In genomic region chr14:100108042-100108825, GRCh38 we compare ENCODE assay signal across 9 cellular contexts. TPM values are rescaled to one million over a fixed set of nuclear protein-coding genes. Genes with fewer than 3 reads are reported as not detected.
DNase-seq lines count a peak whose midpoint lies in the region; ATAC-seq, FAIRE-seq and TF ChIP-seq lines count a peak whose summit lies in the region.
"Had no signal": no experiment of that assay in that cellular context is flagged by ENCODE, and none has a peak within 500 bp of the region (broad histone marks: within the 10 kb centered on the region; RNA-seq: fewer than 3 reads in every experiment).

No MANE protein-coding gene starts in this region.

- peaks cover 65% of the 10 kb centered on the region for H3K4me1 ChIP-seq in CD4-positive, CD25-positive, alpha-beta regulatory T cell (ENCODE audit: control insufficient read depth, insufficient read depth, low read length, poor library complexity, severe bottlenecking)
- H3K4me1 ChIP-seq in OCI-LY7 (ENCODE audit: insufficient read depth, low read length, poor library complexity, severe bottlenecking) (peaks cover 8% of the 10 kb centered on the region), esophagus squamous epithelium (peaks cover 20 to 59% (median 54%) of the 10 kb centered on the region in 3 donors)

- DNase-seq in CD4-positive, CD25-positive, alpha-beta regulatory T cell = peak; percentile 76 to 85 (median 83)
- DNase-seq in HTR-8/SVneo (ENCODE audit: insufficient read length, low spot score) (peak; percentile 86), OCI-LY7 (ENCODE audit: low spot score) (peak; percentile 73), esophagus squamous epithelium (lab: John Stamatoyannopoulos, UW) (peak; percentile 25), nephron progenitor cell (peak; percentile 94)
- DNase-seq in activated T-cell treated with anti-CD3 and anti-CD28 coated beads, Interleukin-2, amount 50 U/mL, for 24 hours = peak; percentile 92
- DNase-seq in stimulated activated naive CD8-positive, alpha-beta T cell treated with anti-CD3 and anti-CD28 coated beads, Interleukin-15, amount 100 ng/mL, for 72 hours = peak; percentile 85 to 88

- peak; percentile 89 for TF ChIP-seq CTCF in OCI-LY7 (conservative IDR thresholded peaks at IDR 0.05; ENCODE audit: low read length)
- TF ChIP-seq CTCF in esophagus squamous epithelium (IDR thresholded peaks at IDR 0.05) = peak; percentile 57 to 93 (median 86)
- TF ChIP-seq CTCF in nephron progenitor cell (IDR thresholded peaks at IDR 0.05) = peak; percentile 92

- H3K79me2 ChIP-seq in OCI-LY7 (ENCODE audit: insufficient read depth, low read depth, low read length) = no peaks in the 10 kb centered on the region

- H3K27ac ChIP-seq in CD4-positive, CD25-positive, alpha-beta regulatory T cell (ENCODE audit: insufficient read depth, low read length, poor library complexity, severe bottlenecking) = peak overlapping the region; percentile 79
- no peak overlapping the region for H3K27ac ChIP-seq in OCI-LY7 (ENCODE audit: low read depth, low read length, poor library complexity, severe bottlenecking)
- H3K27ac ChIP-seq in esophagus squamous epithelium = peak overlapping the region; percentile 1 to 70 (median 29)

- CTCF ChIA-PET in OCI-LY7 (lab: Charles Lee; ENCODE audit: unreplicated experiment) = interaction anchor here (0.6 to 0.7 kb wide), 3 partner anchors 10 to 224 kb away, joined by 3 to 4 read pairs (median 3); no protein-coding TSS in a partner anchor

- no peaks in the 10 kb centered on the region for H3K27me3 Mint-ChIP-seq in CD4-positive, CD25-positive, alpha-beta regulatory T cell
- no peaks in the 10 kb centered on the region for H3K27me3 Mint-ChIP-seq in activated T-cell treated with anti-CD3 and anti-CD28 coated beads, Interleukin-2, amount 50 U/mL, for 24 hours
- H3K27me3 Mint-ChIP-seq in nephron progenitor cell (ENCODE audit: low read depth, poor library complexity) = peaks cover 4% of the 10 kb centered on the region
- H3K27me3 Mint-ChIP-seq in stimulated activated naive CD8-positive, alpha-beta T cell treated with anti-CD3 and anti-CD28 coated beads, Interleukin-15, amount 100 ng/mL, for 72 hours = no peaks in the 10 kb centered on the region

- H3K36me3 ChIP-seq in CD4-positive, CD25-positive, alpha-beta regulatory T cell (ENCODE audit: control insufficient read depth, insufficient read depth, low read length) = peaks cover 92% of the 10 kb centered on the region
- H3K36me3 ChIP-seq in OCI-LY7 (ENCODE audit: insufficient read depth, low read length) (peaks cover 79% of the 10 kb centered on the region), esophagus squamous epithelium (peaks cover 0 to 16% (median 0%) of the 10 kb centered on the region in 3 donors)

- H3K9me3 ChIP-seq in CD4-positive, CD25-positive, alpha-beta regulatory T cell (ENCODE audit: control insufficient read depth in 2 of 2, low read length in 2 of 2) = no peaks in the 10 kb centered on the region
- H3K9me3 ChIP-seq in OCI-LY7 (ENCODE audit: low read length) = no peaks in the 10 kb centered on the region
- no peaks in the 10 kb centered on the region for H3K9me3 ChIP-seq in esophagus squamous epithelium

- no peak overlapping the region for H2AFZ ChIP-seq in OCI-LY7 (ENCODE audit: low read length)

- ATAC-seq in CD4-positive, CD25-positive, alpha-beta regulatory T cell (ENCODE audit: low read depth in 2 of 2) = peak; percentile 71 to 73
- peak; percentile 88 for ATAC-seq in GM19463 (IDR thresholded peaks at IDR 0.05; ENCODE audit: unreplicated experiment)
- ATAC-seq in stimulated activated naive CD8-positive, alpha-beta T cell treated with anti-CD3 and anti-CD28 coated beads, Interleukin-15, amount 100 ng/mL, for 72 hours = peak; percentile 81

- no peaks in the 10 kb centered on the region for H3K9me2 ChIP-seq in OCI-LY7 (ENCODE audit: insufficient read depth, low read length)

- H3K4me3 Mint-ChIP-seq in CD4-positive, CD25-positive, alpha-beta regulatory T cell = peak overlapping the region; percentile 12 to 66 (median 44)
- H3K4me3 Mint-ChIP-seq in activated T-cell treated with anti-CD3 and anti-CD28 coated beads, Interleukin-2, amount 50 U/mL, for 24 hours = no peak overlapping the region
- H3K4me3 Mint-ChIP-seq in nephron progenitor cell = no peak overlapping the region
- peak overlapping the region; percentile 49 to 61 for H3K4me3 Mint-ChIP-seq in stimulated activated naive CD8-positive, alpha-beta T cell treated with anti-CD3 and anti-CD28 coated beads, Interleukin-15, amount 100 ng/mL, for 72 hours

- 31 to 33% methylated on average over 10 to 11 of the region's 13 CpGs for WGBS in esophagus squamous epithelium, 2 donors

- no peaks in the 10 kb centered on the region for H4K20me1 ChIP-seq in OCI-LY7 (ENCODE audit: insufficient read depth, low read length)

- BruUV-seq in OCI-LY7 (replicated peaks; lab: Mats Ljungman, UMichigan) = no TSS peak

- H3K27me3 ChIP-seq in CD4-positive, CD25-positive, alpha-beta regulatory T cell (ENCODE audit: control insufficient read depth, insufficient read depth, low read length) = no peaks in the 10 kb centered on the region
- no peaks in the 10 kb centered on the region for H3K27me3 ChIP-seq in esophagus squamous epithelium

- peaks cover 52% of the 10 kb centered on the region for H3K36me3 Mint-ChIP-seq in CD4-positive, CD25-positive, alpha-beta regulatory T cell
- H3K36me3 Mint-ChIP-seq in activated T-cell treated with anti-CD3 and anti-CD28 coated beads, Interleukin-2, amount 50 U/mL, for 24 hours (ENCODE audit: low read depth) = peaks cover 90% of the 10 kb centered on the region
- peaks cover 4% of the 10 kb centered on the region for H3K36me3 Mint-ChIP-seq in nephron progenitor cell (ENCODE audit: low read depth)

- no peak for TF ChIP-seq POLR2A in esophagus squamous epithelium (IDR thresholded peaks at IDR 0.05)

- H3K27ac Mint-ChIP-seq in CD4-positive, CD25-positive, alpha-beta regulatory T cell = peak overlapping the region; percentile 88 to 99 (median 97)
- H3K27ac Mint-ChIP-seq in activated T-cell treated with anti-CD3 and anti-CD28 coated beads, Interleukin-2, amount 50 U/mL, for 24 hours = peak overlapping the region; percentile 93
- peak overlapping the region; percentile 50 for H3K27ac Mint-ChIP-seq in nephron progenitor cell
- peak overlapping the region; percentile 93 to 97 for H3K27ac Mint-ChIP-seq in stimulated activated naive CD8-positive, alpha-beta T cell treated with anti-CD3 and anti-CD28 coated beads, Interleukin-15, amount 100 ng/mL, for 72 hours

- FAIRE-seq in HTR-8/SVneo (lab: Jason Lieb, UNC) = peak; percentile 46
- FAIRE-seq: TTC549 had no signal

- peaks cover 34 to 89% (median 64%) of the 10 kb centered on the region in 4 donors for H3K4me1 Mint-ChIP-seq in CD4-positive, CD25-positive, alpha-beta regulatory T cell
- peaks cover 80% of the 10 kb centered on the region for H3K4me1 Mint-ChIP-seq in activated T-cell treated with anti-CD3 and anti-CD28 coated beads, Interleukin-2, amount 50 U/mL, for 24 hours (ENCODE audit: low read depth)
- H3K4me1 Mint-ChIP-seq in nephron progenitor cell = peaks cover 54% of the 10 kb centered on the region
- peaks cover 89% of the 10 kb centered on the region for H3K4me1 Mint-ChIP-seq in stimulated activated naive CD8-positive, alpha-beta T cell treated with anti-CD3 and anti-CD28 coated beads, Interleukin-15, amount 100 ng/mL, for 72 hours

- intact Hi-C loops in OCI-LY7 (cut with micrococcal nuclease; ENCODE audit: unreplicated experiment) = loop anchor here (1.0 to 2.0 kb wide), 4 partner anchors 43 to 126 kb away; partner anchors contain the start of gene EVL
- intact Hi-C loops in esophagus squamous epithelium (cut with DNase I) = loop anchor here (5.0 to 10.0 kb wide), 2 partner anchors 53 to 126 kb away; no protein-coding TSS in a partner anchor

- no peak overlapping the region for H3K4me2 ChIP-seq in OCI-LY7 (ENCODE audit: low read length)

- POLR2A ChIA-PET in OCI-LY7 (lab: Charles Lee) = interaction anchor here (0.7 to 2.0 kb wide), 3 partner anchors 18 to 43 kb away, joined by 3 to 5 read pairs (median 4); partner anchors contain the start of gene EVL

- H3K9me3 Mint-ChIP-seq in CD4-positive, CD25-positive, alpha-beta regulatory T cell = no peaks in the 10 kb centered on the region
- H3K9me3 Mint-ChIP-seq in activated T-cell treated with anti-CD3 and anti-CD28 coated beads, Interleukin-2, amount 50 U/mL, for 24 hours = no peaks in the 10 kb centered on the region
- H3K9me3 Mint-ChIP-seq in nephron progenitor cell = no peaks in the 10 kb centered on the region
- no peaks in the 10 kb centered on the region for H3K9me3 Mint-ChIP-seq in stimulated activated naive CD8-positive, alpha-beta T cell treated with anti-CD3 and anti-CD28 coated beads, Interleukin-15, amount 100 ng/mL, for 72 hours

- H3K4me3 ChIP-seq in CD4-positive, CD25-positive, alpha-beta regulatory T cell (ENCODE audit: low read depth, low read length) = no peak overlapping the region
- H3K4me3 ChIP-seq in OCI-LY7 (ENCODE audit: low read depth, low read length, poor library complexity, severe bottlenecking) (no peak overlapping the region), esophagus squamous epithelium (no peak overlapping the region)

RNA-seq across cellular contexts. Expression of gene EVL, which starts 43.0 kb away (rescaled TPM):
- total RNA-seq in CD4-positive, CD25-positive, alpha-beta regulatory T cell = 1,219 TPM
- 100 to 1,000 TPM; 118 to 141 (median 136) TPM for polyA plus RNA-seq in CD4-positive, CD25-positive, alpha-beta regulatory T cell
- total RNA-seq in OCI-LY7 (2014; rRNA removed; shearing (Covaris generic)) = 154 and 206 TPM in 2 replicates
- total RNA-seq in OCI-LY7 (2022) (298 and 324 TPM in 2 replicates), esophagus squamous epithelium (10 to 100 TPM; 20.0 to 61.2 (median 25.8) TPM)

RNA-seq across cellular contexts. Expression of gene DEGS2, which starts 51.2 kb away (rescaled TPM):
- not detected for total RNA-seq in CD4-positive, CD25-positive, alpha-beta regulatory T cell
- under 1 TPM; 0.09 to 0.35 (median 0.17) TPM for polyA plus RNA-seq in CD4-positive, CD25-positive, alpha-beta regulatory T cell
- 2.0 and 8.3 TPM in 2 replicates for total RNA-seq in OCI-LY7 (2014; rRNA removed; shearing (Covaris generic))
- 12.2 and 14.6 TPM in 2 replicates for total RNA-seq in OCI-LY7 (2022)
- 100 to 1,000 TPM in 1 of 4 donors, 10 to 100 TPM in 3; 23.8 to 116 (median 27.3) TPM for total RNA-seq in esophagus squamous epithelium

Comparison
In these comparisons a context has a peak if more than half of its experiments do, and no peak if none do; other contexts are left out.
1. DNase-seq: peak in every context shown above with its lines; median percentile 94 in nephron progenitor cell; 92 in activated T-cell treated with anti-CD3 and anti-CD28 coated beads, Interleukin-2, amount 50 U/mL, for 24 hours; 86 in stimulated activated naive CD8-positive, alpha-beta T cell treated with anti-CD3 and anti-CD28 coated beads, Interleukin-15, amount 100 ng/mL, for 72 hours; 86 in HTR-8/SVneo; 83 in CD4-positive, CD25-positive, alpha-beta regulatory T cell; 73 in OCI-LY7; 25 in esophagus squamous epithelium.
2. H3K4me3 Mint-ChIP-seq: peak in CD4-positive, CD25-positive, alpha-beta regulatory T cell (4 of 4) and stimulated activated naive CD8-positive, alpha-beta T cell treated with anti-CD3 and anti-CD28 coated beads, Interleukin-15, amount 100 ng/mL, for 72 hours (2 of 2); none in activated T-cell treated with anti-CD3 and anti-CD28 coated beads, Interleukin-2, amount 50 U/mL, for 24 hours (single experiment) and nephron progenitor cell (single experiment).
3. Peak in every context shown above with its lines, with median percentiles within 50 percentile points of each other: ATAC-seq, H3K27ac Mint-ChIP-seq and CTCF ChIP-seq.